ENCODE assay signal across 12 cellular contexts in the genomic region with DNA sequence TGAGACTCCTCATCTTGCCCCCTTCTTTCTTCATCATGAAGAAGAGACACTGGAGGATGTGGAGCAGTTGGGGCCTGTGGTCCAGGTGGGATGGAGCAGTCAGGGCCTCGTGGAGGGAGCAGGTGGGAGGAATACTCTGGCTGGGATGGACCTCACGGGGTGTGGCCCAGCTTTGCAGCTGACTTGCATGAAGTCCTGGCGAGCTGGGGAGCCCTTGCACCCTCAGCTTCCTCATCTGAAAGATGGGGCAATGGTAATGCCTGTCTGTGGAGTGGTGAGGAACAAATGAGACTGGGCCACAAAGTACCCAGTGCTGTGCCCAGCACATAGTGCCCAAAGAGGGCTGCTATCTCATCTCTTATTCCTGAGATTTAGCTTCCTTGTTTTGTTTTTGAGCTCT.
DNase-seq lines count a peak whose midpoint lies in the region; ATAC-seq and TF ChIP-seq lines count a peak whose summit lies in the region.
"Had no signal": no experiment of that assay in that cellular context is flagged by ENCODE, and none has a peak within 500 bp of the region (broad histone marks: within the 10 kb centered on the region; RNA-seq: fewer than 3 reads in every experiment).

No MANE protein-coding gene starts in this region.

- peak overlapping the region in 1 of 2 experiments; percentile 71 for H2BK12ac ChIP-seq in mesenchymal stem cell (ENCODE audit: low read length in 2 of 2)

- no peak for TF ChIP-seq POLR2A in spleen (IDR thresholded peaks at IDR 0.05)

- DNase-seq in HFFc6 (no peak), choroid plexus epithelial cell (ENCODE audit: low read depth) (no peak), mesenchymal stem cell (no peak), spleen (no peak), hepatic stellate cell (ENCODE audit: low spot score) (no peak)
- no peak for DNase-seq in stimulated activated naive B cell treated with anti-CD40 and anti-IgM and Interleukin-4, amounts not matched to agents 10 μg/mL and 1 μg/mL and 100 μg/mL, for 72 hours
- DNase-seq: activated CD8-positive, alpha-beta memory T cell treated with anti-CD3 and anti-CD28 coated beads, Interleukin-2, amount 50 U/mL, for 4 hours; CD8-positive, alpha-beta memory T cell; NCI-H187; stimulated activated naive CD4-positive, alpha-beta T cell had no signal

- no peak overlapping the region for H2BK5ac ChIP-seq in mesenchymal stem cell (ENCODE audit: low read depth, low read length, poor library complexity, severe bottlenecking)

- H3K27me3 ChIP-seq in mesenchymal stem cell (ENCODE audit: control insufficient read depth in 1 of 2, insufficient read depth in 1 of 2, low read length in 2 of 2) (no peaks in the 10 kb centered on the region), spleen (replicated peaks in 1 of 7) (no peaks in the 10 kb centered on the region)

- peaks cover 36% of the 10 kb centered on the region for H3K4me1 Mint-ChIP-seq in HFFc6 (ENCODE audit: low read depth)
- peaks cover 0 to 2% of the 10 kb centered on the region in 2 donors for H3K4me1 Mint-ChIP-seq in stimulated activated naive B cell treated with anti-CD40 and anti-IgM and Interleukin-4, amounts not matched to agents 10 μg/mL and 1 μg/mL and 100 μg/mL, for 72 hours

- peak overlapping the region; percentile 55 for H2BK120ac ChIP-seq in mesenchymal stem cell (ENCODE audit: low read depth, low read length)

- no peaks in the 10 kb centered on the region for H3K9me3 Mint-ChIP-seq in HFFc6
- no peaks in the 10 kb centered on the region for H3K9me3 Mint-ChIP-seq in stimulated activated naive B cell treated with anti-CD40 and anti-IgM and Interleukin-4, amounts not matched to agents 10 μg/mL and 1 μg/mL and 100 μg/mL, for 72 hours
- H3K9me3 Mint-ChIP-seq: CD8-positive, alpha-beta memory T cell had no signal

- H3K4me3 ChIP-seq in choroid plexus epithelial cell (ENCODE audit: low read depth, low read length) (peak overlapping the region; percentile 60), mesenchymal stem cell (ENCODE audit: insufficient read depth in 1 of 2, low read depth in 1 of 2, low read length in 2 of 2) (peak overlapping the region in 1 of 2 experiments; percentile 78), spleen (no peak overlapping the region)

- H3K79me1 ChIP-seq in mesenchymal stem cell (replicated peaks; ENCODE audit: low read length, poor library complexity, severe bottlenecking), result peaks cover 36% of the 10 kb centered on the region

- H2AFZ ChIP-seq in mesenchymal stem cell (ENCODE audit: low read depth, low read length), result no peak overlapping the region

- WGBS in mesenchymal stem cell, result 72% methylated on average over 3 of the region's 3 CpGs
- WGBS in spleen, 5 donors, result 58 to 73% (median 60%) methylated on average over 3 of the region's 3 CpGs

- no peak overlapping the region for H2BK15ac ChIP-seq in mesenchymal stem cell (ENCODE audit: low read depth, poor library complexity, severe bottlenecking)

- peak overlapping the region; percentile 3 for H3K27ac ChIP-seq in mesenchymal stem cell (ENCODE audit: low read length, poor library complexity, severe bottlenecking)
- H3K27ac ChIP-seq in spleen, result peak overlapping the region; percentile 40 to 87 (median 84)

- no peak for ATAC-seq in stimulated activated naive B cell treated with anti-CD40 and anti-IgM and Interleukin-4, amounts not matched to agents 10 μg/mL and 1 μg/mL and 100 μg/mL, for 72 hours (replicated peaks)
- ATAC-seq in GM21528 (IDR thresholded peaks at IDR 0.05; ENCODE audit: low FRiP score, unreplicated experiment) (no peak), HG03565 (IDR thresholded peaks at IDR 0.05; ENCODE audit: unreplicated experiment) (no peak)

- intact Hi-C loops in spleen (cut with DNase I; ENCODE audit: low total_unique reads), result loop anchor here (10.0 kb wide), 1 partner anchor 252 kb away; no protein-coding TSS in a partner anchor

- H3K18ac ChIP-seq in mesenchymal stem cell (ENCODE audit: low read depth in 1 of 2, low read length in 2 of 2), result peak overlapping the region; percentile 11 to 74

- peak overlapping the region; percentile 33 for H2AK5ac ChIP-seq in mesenchymal stem cell (ENCODE audit: low read length, severe bottlenecking)

- H3K4ac ChIP-seq in mesenchymal stem cell (ENCODE audit: low read depth in 1 of 2, low read length in 2 of 2), result peak overlapping the region in 1 of 2 experiments; percentile 37

- no peak overlapping the region for H3K4me2 ChIP-seq in mesenchymal stem cell (ENCODE audit: low read length, poor library complexity, severe bottlenecking)

- peak overlapping the region; percentile 8 for H4K8ac ChIP-seq in mesenchymal stem cell (ENCODE audit: low read length)

- H3K9me3 ChIP-seq in mesenchymal stem cell (ENCODE audit: control insufficient read depth, low read length) (no peaks in the 10 kb centered on the region), spleen (no peaks in the 10 kb centered on the region)

- no peak overlapping the region for H3K23ac ChIP-seq in mesenchymal stem cell (ENCODE audit: low read length in 2 of 2)

- peak overlapping the region; percentile 45; the same call in 1 of the 2 replicates for H3K27ac Mint-ChIP-seq in HFFc6
- H3K27ac Mint-ChIP-seq in stimulated activated naive B cell treated with anti-CD40 and anti-IgM and Interleukin-4, amounts not matched to agents 10 μg/mL and 1 μg/mL and 100 μg/mL, for 72 hours, result no peak overlapping the region

- H3K27me3 Mint-ChIP-seq in HFFc6 (ENCODE audit: insufficient read depth), result no peaks in the 10 kb centered on the region
- peaks cover 0 to 15% of the 10 kb centered on the region in 2 donors for H3K27me3 Mint-ChIP-seq in stimulated activated naive B cell treated with anti-CD40 and anti-IgM and Interleukin-4, amounts not matched to agents 10 μg/mL and 1 μg/mL and 100 μg/mL, for 72 hours

- peak overlapping the region; percentile 82 for H3K9ac ChIP-seq in mesenchymal stem cell (ENCODE audit: low read length)

- H3K36me3 ChIP-seq in mesenchymal stem cell (ENCODE audit: control insufficient read depth in 1 of 2, insufficient read depth in 2 of 2, low read depth in 1 of 2, low read length in 2 of 2) (peaks cover 0 to 4% of the 10 kb centered on the region in 2 experiments), spleen (no peaks in the 10 kb centered on the region)

- no peak overlapping the region for H3K14ac ChIP-seq in mesenchymal stem cell (ENCODE audit: low read length in 2 of 2)

- no peak overlapping the region for H3K4me3 Mint-ChIP-seq in HFFc6
- H3K4me3 Mint-ChIP-seq in stimulated activated naive B cell treated with anti-CD40 and anti-IgM and Interleukin-4, amounts not matched to agents 10 μg/mL and 1 μg/mL and 100 μg/mL, for 72 hours, result no peak overlapping the region
- H3K4me3 Mint-ChIP-seq: CD8-positive, alpha-beta memory T cell had no signal

- H3K36me3 Mint-ChIP-seq in HFFc6 (ENCODE audit: low read depth), result no peaks in the 10 kb centered on the region
- no peaks in the 10 kb centered on the region for H3K36me3 Mint-ChIP-seq in stimulated activated naive B cell treated with anti-CD40 and anti-IgM and Interleukin-4, amounts not matched to agents 10 μg/mL and 1 μg/mL and 100 μg/mL, for 72 hours
- H3K36me3 Mint-ChIP-seq: CD8-positive, alpha-beta memory T cell had no signal

- H4K91ac ChIP-seq in mesenchymal stem cell (ENCODE audit: low read length), result peak overlapping the region; percentile 30

- TF ChIP-seq CTCF in HFFc6 (IDR thresholded peaks at IDR 0.05) (no peak), choroid plexus epithelial cell (conservative IDR thresholded peaks at IDR 0.05; ENCODE audit: low read depth, low read length) (no peak), spleen (IDR thresholded peaks at IDR 0.05 in 8 of 11, conservative IDR thresholded peaks at IDR 0.05 in 3 of 11) (no peak)

- H3K4me1 ChIP-seq in mesenchymal stem cell (ENCODE audit: control insufficient read depth, insufficient read depth, low read depth, low read length), result peaks cover 41% of the 10 kb centered on the region
- peaks cover 18 to 80% (median 53%) of the 10 kb centered on the region in 6 donors for H3K4me1 ChIP-seq in spleen
